Comparison of ENCODE assay signal across 1 cellular context in genomic region chr17:42585353-42585752, GRCh38.
TF ChIP-seq lines count a peak whose summit lies in the region.

No MANE protein-coding gene starts in this region.

TF ChIP-seq in GM12878, 131 proteins besides CTCF, POLR2A, EP300 and RAD21:
- TF ChIP-seq FOXM1 (IDR thresholded peaks at IDR 0.05; ENCODE audit: low read depth, low read length) (no peak), HDAC2 (IDR thresholded peaks at IDR 0.05) (no peak), ZBTB4 (CRISPR knock-in tag; IDR thresholded peaks at IDR 0.05) (no peak), PKNOX1 (IDR thresholded peaks at IDR 0.05) (no peak), SREBF2 (IDR thresholded peaks at IDR 0.05; ENCODE audit: low read length) (no peak), GATAD2B (conservative IDR thresholded peaks at IDR 0.05; ENCODE audit: low read depth) (no peak), HDGF (IDR thresholded peaks at IDR 0.05) (no peak), PBX3 (IDR thresholded peaks at IDR 0.05; ENCODE audit: insufficient replicate concordance, low read depth, low read length) (no peak), TARDBP (IDR thresholded peaks at IDR 0.05; ENCODE audit: borderline replicate concordance) (no peak), ZZZ3 (IDR thresholded peaks at IDR 0.05; ENCODE audit: control insufficient read depth, insufficient read length, low read depth) (no peak), BCL3 (IDR thresholded peaks at IDR 0.05; ENCODE audit: borderline replicate concordance, insufficient read depth, low read depth, low read length, poor library complexity, severe bottlenecking) (no peak), ATF3 (IDR thresholded peaks at IDR 0.05; ENCODE audit: borderline replicate concordance, extremely low read depth, low read depth, low read length) (no peak), MTA2 (IDR thresholded peaks at IDR 0.05; ENCODE audit: low read depth) (no peak), SPI1 (IDR thresholded peaks at IDR 0.05; ENCODE audit: borderline replicate concordance, insufficient read depth, low read depth, low read length) (no peak), CHD4 (IDR thresholded peaks at IDR 0.05) (no peak)
